29 cellular contexts compared by ENCODE assay signal in the genomic region with DNA sequence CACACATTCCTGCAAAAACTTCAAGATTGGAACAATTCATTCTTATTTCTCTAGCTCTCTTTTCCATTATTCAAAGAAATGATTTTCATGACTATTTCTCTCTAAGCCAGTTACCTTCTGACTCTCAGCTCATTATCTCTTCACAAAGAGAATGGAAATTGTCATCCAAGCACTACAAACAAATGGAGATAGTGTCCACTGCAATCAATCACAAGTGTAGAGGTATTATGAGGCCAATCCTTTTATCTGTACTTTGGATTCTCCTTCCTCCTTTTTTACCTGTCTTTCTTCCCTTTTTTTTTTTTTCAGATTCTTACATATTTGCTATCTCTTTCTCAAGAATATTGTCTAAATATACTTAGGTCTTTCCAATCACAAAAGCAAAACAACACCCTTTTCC.
DNase-seq lines count a peak whose midpoint lies in the region; ATAC-seq, FAIRE-seq and TF ChIP-seq lines count a peak whose summit lies in the region.
"Had no signal": no experiment of that assay in that cellular context is flagged by ENCODE, and none has a peak within 500 bp of the region (broad histone marks: within the 10 kb centered on the region; RNA-seq: fewer than 3 reads in every experiment).

No MANE protein-coding gene starts in this region.

- H3K9me1 ChIP-seq in K562 (ENCODE audit: control insufficient read depth, insufficient read depth, low read length), result no peaks in the 10 kb centered on the region

- in situ Hi-C loops in K562 (cut with MboI), result no loop called here

- H4K20me1 ChIP-seq in K562 (replicated peaks; ENCODE audit: control insufficient read depth, insufficient read depth, low read length), result no peaks in the 10 kb centered on the region
- H4K20me1 ChIP-seq: BLaER1; BLaER1 treated with 17β-estradiol and CSF1 and Interleukin-3, amounts not matched to agents 10 nM and 100 nM had no signal

- POLR2A ChIA-PET in K562 (lab: Yijun Ruan, JAX), result no interaction called here

- peaks cover 0 to 3% of the 10 kb centered on the region in 2 experiments; a peak in 1 of 5 replicates for H3K4me1 ChIP-seq in K562 (replicated peaks in 1 of 2; ENCODE audit: control insufficient read depth in 2 of 2, insufficient read depth in 2 of 2, low read length in 2 of 2)
- H3K4me1 ChIP-seq: A549, BE2C, BLaER1, Caco-2 had no signal

- CTCF ChIA-PET in K562 (lab: Yijun Ruan, JAX; ENCODE audit: low intra/inter-chr PET ratio), result no interaction called here

- no peak for FAIRE-seq in K562 (lab: Jason Lieb, UNC)
- FAIRE-seq: A204.1, D721Med had no signal

- no peak overlapping the region for H3K4me2 ChIP-seq in K562 (ENCODE audit: insufficient read depth, low read length)
- H3K4me2 ChIP-seq: A549; BLaER1; BLaER1 treated with 17β-estradiol and CSF1 and Interleukin-3, amounts not matched to agents 10 nM and 100 nM had no signal

- no peak for TF ChIP-seq POLR2A in K562 (conservative IDR thresholded peaks at IDR 0.05)

- H3K9me3 ChIP-seq in K562 (replicated peaks; ENCODE audit: control insufficient read depth, insufficient read depth, low read depth, low read length), result no peaks in the 10 kb centered on the region; the same call in 1 of the 2 replicates
- H3K9me3 ChIP-seq: A549; BE2C; BLaER1; BLaER1 treated with 17β-estradiol and CSF1 and Interleukin-3, amounts not matched to agents 10 nM and 100 nM; Caco-2 had no signal

- BruUV-seq in K562 (replicated peaks; lab: Mats Ljungman, UMichigan), result no TSS peak

- no peak for ATAC-seq in K562
- ATAC-seq: A549; CD8-positive, alpha-beta T cell had no signal

- H3K27me3 ChIP-seq in K562 (ENCODE audit: control insufficient read depth in 2 of 2, insufficient read depth in 2 of 2, low read length in 2 of 2), result no peaks in the 10 kb centered on the region
- H3K27me3 ChIP-seq: BE2C; BLaER1; BLaER1 treated with 17β-estradiol and CSF1 and Interleukin-3, amounts not matched to agents 10 nM and 100 nM had no signal

- H3K4me3 ChIP-seq in K562, result no peak overlapping the region
- H3K4me3 ChIP-seq: A549; BLaER1; BLaER1 treated with 17β-estradiol and CSF1 and Interleukin-3, amounts not matched to agents 10 nM and 100 nM had no signal

- H3K79me2 ChIP-seq in K562 (ENCODE audit: control insufficient read depth, insufficient read depth, low read length), result no peaks in the 10 kb centered on the region

- no peaks in the 10 kb centered on the region for H3K36me3 ChIP-seq in K562 (ENCODE audit: control insufficient read depth, insufficient read depth, low read length)
- H3K36me3 ChIP-seq: BE2C; BLaER1; BLaER1 treated with 17β-estradiol and CSF1 and Interleukin-3, amounts not matched to agents 10 nM and 100 nM had no signal

- TF ChIP-seq EP300 in K562 (IDR thresholded peaks at IDR 0.05; ENCODE audit: low read length), result no peak

- no peak for DNase-seq in K562 (ENCODE audit: extremely low read depth in 1 of 4, low spot score in 3 of 4)
- no peak for DNase-seq in GDM1 (lab: John Stamatoyannopoulos, UW)
- DNase-seq: 8988T; ACHN; AML-193; BE2C; C1 segment of cervical spinal cord; Caco-2; Calu3; CD4-positive, alpha-beta memory T cell; CD4-positive, alpha-beta T cell; CD4-positive, CD25-positive, alpha-beta regulatory T cell; CD8-positive, alpha-beta memory T cell; CD8-positive, alpha-beta T cell; COR-L47; DMS 273 treated with DMSO at 0.1 percent for 48 hours; DMS153; DMS53; DMS79; DMS79 treated with DMSO at 0.1 percent for 48 hours; DND-41; EL had no signal

- TF ChIP-seq RAD21 in K562 (CRISPR knock-in tag; conservative IDR thresholded peaks at IDR 0.05 in 1 of 2, IDR thresholded peaks at IDR 0.05 in 1 of 2), result no peak

- intact Hi-C loops in K562 (cut with micrococcal nuclease), result no loop called here

- H3K27ac ChIP-seq in K562 (ENCODE audit: extremely low read depth, low read depth, low read length), result no peak overlapping the region
- H3K27ac ChIP-seq: 22Rv1; A549; BLaER1; BLaER1 treated with 17β-estradiol and CSF1 and Interleukin-3, amounts not matched to agents 10 nM and 100 nM; C4-2B had no signal

- TF ChIP-seq CTCF in K562 (IDR thresholded peaks at IDR 0.05 in 2 of 3, conservative IDR thresholded peaks at IDR 0.05 in 1 of 3; ENCODE audit: insufficient read depth in 2 of 3, low read depth in 1 of 3, low read length in 3 of 3), result no peak

- H2AFZ ChIP-seq in K562 (ENCODE audit: low read depth, low read length), result no peak overlapping the region

- H3K9ac ChIP-seq in K562 (ENCODE audit: insufficient read depth in 1 of 2, low read depth in 2 of 2, low read length in 2 of 2), result no peak overlapping the region
- H3K9ac ChIP-seq: BLaER1; BLaER1 treated with 17β-estradiol and CSF1 and Interleukin-3, amounts not matched to agents 10 nM and 100 nM had no signal

TF ChIP-seq in K562, 482 proteins besides CTCF, POLR2A, EP300 and RAD21:
- TF ChIP-seq, protein P1, sequence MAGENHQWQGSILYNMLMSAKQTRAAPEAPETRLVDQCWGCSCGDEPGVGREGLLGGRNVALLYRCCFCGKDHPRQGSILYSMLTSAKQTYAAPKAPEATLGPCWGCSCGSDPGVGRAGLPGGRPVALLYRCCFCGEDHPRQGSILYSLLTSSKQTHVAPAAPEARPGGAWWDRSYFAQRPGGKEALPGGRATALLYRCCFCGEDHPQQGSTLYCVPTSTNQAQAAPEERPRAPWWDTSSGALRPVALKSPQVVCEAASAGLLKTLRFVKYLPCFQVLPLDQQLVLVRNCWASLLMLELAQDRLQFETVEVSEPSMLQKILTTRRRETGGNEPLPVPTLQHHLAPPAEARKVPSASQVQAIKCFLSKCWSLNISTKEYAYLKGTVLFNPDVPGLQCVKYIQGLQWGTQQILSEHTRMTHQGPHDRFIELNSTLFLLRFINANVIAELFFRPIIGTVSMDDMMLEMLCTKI (IDR thresholded peaks at IDR 0.05; ENCODE audit: partially characterized antibody), result no peak
- peak; percentile 61 for TF ChIP-seq MEIS2 (IDR thresholded peaks at IDR 0.05; ENCODE audit: partially characterized antibody)
- TF ChIP-seq ZNF24 (IDR thresholded peaks at IDR 0.05), result no peak
- TF ChIP-seq ZBTB17 (CRISPR knock-in tag; IDR thresholded peaks at IDR 0.05), result no peak
- TF ChIP-seq, protein P2, sequence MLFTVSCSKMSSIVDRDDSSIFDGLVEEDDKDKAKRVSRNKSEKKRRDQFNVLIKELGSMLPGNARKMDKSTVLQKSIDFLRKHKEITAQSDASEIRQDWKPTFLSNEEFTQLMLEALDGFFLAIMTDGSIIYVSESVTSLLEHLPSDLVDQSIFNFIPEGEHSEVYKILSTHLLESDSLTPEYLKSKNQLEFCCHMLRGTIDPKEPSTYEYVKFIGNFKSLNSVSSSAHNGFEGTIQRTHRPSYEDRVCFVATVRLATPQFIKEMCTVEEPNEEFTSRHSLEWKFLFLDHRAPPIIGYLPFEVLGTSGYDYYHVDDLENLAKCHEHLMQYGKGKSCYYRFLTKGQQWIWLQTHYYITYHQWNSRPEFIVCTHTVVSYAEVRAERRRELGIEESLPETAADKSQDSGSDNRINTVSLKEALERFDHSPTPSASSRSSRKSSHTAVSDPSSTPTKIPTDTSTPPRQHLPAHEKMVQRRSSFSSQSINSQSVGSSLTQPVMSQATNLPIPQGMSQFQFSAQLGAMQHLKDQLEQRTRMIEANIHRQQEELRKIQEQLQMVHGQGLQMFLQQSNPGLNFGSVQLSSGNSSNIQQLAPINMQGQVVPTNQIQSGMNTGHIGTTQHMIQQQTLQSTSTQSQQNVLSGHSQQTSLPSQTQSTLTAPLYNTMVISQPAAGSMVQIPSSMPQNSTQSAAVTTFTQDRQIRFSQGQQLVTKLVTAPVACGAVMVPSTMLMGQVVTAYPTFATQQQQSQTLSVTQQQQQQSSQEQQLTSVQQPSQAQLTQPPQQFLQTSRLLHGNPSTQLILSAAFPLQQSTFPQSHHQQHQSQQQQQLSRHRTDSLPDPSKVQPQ (CRISPR knock-in tag; IDR thresholded peaks at IDR 0.05; ENCODE audit: borderline replicate concordance), result no peak
- TF ChIP-seq, protein P3, sequence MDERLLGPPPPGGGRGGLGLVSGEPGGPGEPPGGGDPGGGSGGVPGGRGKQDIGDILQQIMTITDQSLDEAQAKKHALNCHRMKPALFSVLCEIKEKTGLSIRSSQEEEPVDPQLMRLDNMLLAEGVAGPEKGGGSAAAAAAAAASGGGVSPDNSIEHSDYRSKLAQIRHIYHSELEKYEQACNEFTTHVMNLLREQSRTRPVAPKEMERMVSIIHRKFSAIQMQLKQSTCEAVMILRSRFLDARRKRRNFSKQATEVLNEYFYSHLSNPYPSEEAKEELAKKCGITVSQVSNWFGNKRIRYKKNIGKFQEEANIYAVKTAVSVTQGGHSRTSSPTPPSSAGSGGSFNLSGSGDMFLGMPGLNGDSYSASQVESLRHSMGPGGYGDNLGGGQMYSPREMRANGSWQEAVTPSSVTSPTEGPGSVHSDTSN (CRISPR knock-in tag; IDR thresholded peaks at IDR 0.05; ENCODE audit: low read depth), result no peak
- TF ChIP-seq, protein P3 (tag; conservative IDR thresholded peaks at IDR 0.05; ENCODE audit: low read depth), result peak; percentile 54; the same call in 1 of the 2 replicates
TF ChIP-seq in K562: peak in this region for 2.
